Comparison of ENCODE assay signal across 20 cellular contexts in the genomic region with DNA sequence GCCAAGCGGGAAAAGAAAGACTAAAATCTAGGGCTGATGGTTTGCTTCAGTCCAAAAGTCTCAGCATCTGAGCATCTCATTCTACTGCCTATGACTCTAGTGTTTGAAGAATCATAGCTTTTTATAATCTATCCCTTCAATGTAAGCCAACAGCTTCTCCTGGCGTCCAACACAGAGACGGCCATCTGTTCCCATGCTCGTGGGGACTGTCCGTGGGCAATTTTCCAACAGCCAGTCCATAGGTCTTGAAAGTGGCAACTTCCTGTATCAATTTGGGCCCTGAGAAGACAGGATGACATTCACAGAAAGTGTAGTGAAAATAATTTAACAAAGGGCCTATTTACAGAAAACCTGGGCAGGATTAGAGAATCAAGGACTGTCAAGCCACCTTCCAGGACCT.
DNase-seq lines count a peak whose midpoint lies in the region; ATAC-seq and TF ChIP-seq lines count a peak whose summit lies in the region.
"Had no signal": no experiment of that assay in that cellular context is flagged by ENCODE, and none has a peak within 500 bp of the region (broad histone marks: within the 10 kb centered on the region; RNA-seq: fewer than 3 reads in every experiment).

No MANE protein-coding gene starts in this region.

- no peak for TF ChIP-seq EP300 in upper lobe of left lung (IDR thresholded peaks at IDR 0.05)

- intact Hi-C loops in Right ventricle myocardium superior (cut with DNase I): no loop called here

- no peak for ATAC-seq in upper lobe of left lung (ENCODE audit: low FRiP score in 2 of 2)
- no peak for ATAC-seq in Right ventricle myocardium superior (ENCODE audit: poor library complexity)
- ATAC-seq: Panc1, SK-N-SH treated with all-trans-retinoic acid at 6 μM for 48 hours had no signal

- no peak for TF ChIP-seq POLR2A in upper lobe of left lung (IDR thresholded peaks at IDR 0.05)

- 80 to 88% methylated on average over 5 of the region's 5 CpGs for WGBS in upper lobe of left lung, 2 donors

- H3K4me1 Mint-ChIP-seq in type B pancreatic cell (ENCODE audit: unreplicated experiment): no peaks in the 10 kb centered on the region
- H3K4me1 Mint-ChIP-seq: CD4-positive, alpha-beta memory T cell; IgD-negative memory B cell had no signal

- H3K4me3 ChIP-seq in WERI-Rb-1 (ENCODE audit: low read depth, low read length) (no peak overlapping the region; the same call in 1 of the 2 replicates), upper lobe of left lung (no peak overlapping the region)

- H3K36me3 ChIP-seq in WERI-Rb-1 (no peaks in the 10 kb centered on the region), upper lobe of left lung (no peaks in the 10 kb centered on the region)
- H3K36me3 ChIP-seq: BE2C had no signal

- peak overlapping the region; percentile 41 for H3K27ac Mint-ChIP-seq in type B pancreatic cell
- H3K27ac Mint-ChIP-seq: CD4-positive, alpha-beta memory T cell; H9; IgD-negative memory B cell had no signal

- H3K27me3 ChIP-seq in WERI-Rb-1 (ENCODE audit: insufficient read depth, low read depth, severe bottlenecking) (no peaks in the 10 kb centered on the region), upper lobe of left lung (no peaks in the 10 kb centered on the region)
- H3K27me3 ChIP-seq: BE2C had no signal

- H3K27me3 Mint-ChIP-seq in type B pancreatic cell: peaks cover 3% of the 10 kb centered on the region
- H3K27me3 Mint-ChIP-seq: CD4-positive, alpha-beta memory T cell; IgD-negative memory B cell had no signal

- H3K9me3 ChIP-seq in WERI-Rb-1 (ENCODE audit: severe bottlenecking) (no peaks in the 10 kb centered on the region), upper lobe of left lung (no peaks in the 10 kb centered on the region)
- H3K9me3 ChIP-seq: BE2C had no signal

- H3K4me1 ChIP-seq in upper lobe of left lung: no peaks in the 10 kb centered on the region
- H3K4me1 ChIP-seq: BE2C had no signal

- H3K9me3 Mint-ChIP-seq in type B pancreatic cell: no peaks in the 10 kb centered on the region
- H3K9me3 Mint-ChIP-seq: H9 had no signal

- H3K27ac ChIP-seq in WERI-Rb-1 (peak overlapping the region; percentile 87), upper lobe of left lung (no peak overlapping the region)

- no peak for TF ChIP-seq CTCF in WERI-Rb-1 (IDR thresholded peaks at IDR 0.05; ENCODE audit: low read depth, low read length)
- no peak for TF ChIP-seq CTCF in type B pancreatic cell (conservative IDR thresholded peaks at IDR 0.05)
- TF ChIP-seq CTCF in upper lobe of left lung (IDR thresholded peaks at IDR 0.05): no peak

- no peak overlapping the region for H3K4me3 Mint-ChIP-seq in type B pancreatic cell
- H3K4me3 Mint-ChIP-seq: CD4-positive, alpha-beta memory T cell; H9; IgD-negative memory B cell had no signal

- peak; percentile 32 for DNase-seq in NCI-H1694 (lab: John Stamatoyannopoulos, UW)
- no peak for DNase-seq in NCI-H1694 treated with DMSO at 0.1 percent for 48 hours (lab: John Stamatoyannopoulos, UW)
- peak; percentile 68 to 87 for DNase-seq in NCI-H524 (lab: John Stamatoyannopoulos, UW)
- peak; percentile 42 for DNase-seq in WERI-Rb-1
- no peak for DNase-seq in type B pancreatic cell (ENCODE audit: extremely low spot score, unreplicated experiment)
- no peak for DNase-seq in upper lobe of left lung
- no peak for DNase-seq in Right ventricle myocardium superior
- no peak for DNase-seq in NCI-H526 treated with DMSO at 0.1 percent for 48 hours (lab: John Stamatoyannopoulos, UW)
- DNase-seq: 8988T; BE2C; Calu3; CD4-positive, alpha-beta memory T cell; H9; NCI-H1417; NCI-H2081; NCI-H774; T-helper 1 cell had no signal

- no peaks in the 10 kb centered on the region for H3K36me3 Mint-ChIP-seq in type B pancreatic cell
- H3K36me3 Mint-ChIP-seq: CD4-positive, alpha-beta memory T cell; IgD-negative memory B cell had no signal

Comparison
In these comparisons a context has a peak if more than half of its experiments do, and no peak if none do; other contexts are left out.
1. DNase-seq: peak in NCI-H1694 (single experiment), NCI-H524 (2 of 2) and WERI-Rb-1 (single experiment); none in NCI-H1694 treated with DMSO at 0.1 percent for 48 hours (single experiment), type B pancreatic cell (single experiment), upper lobe of left lung (0 of 2), Right ventricle myocardium superior (single experiment) and NCI-H526 treated with DMSO at 0.1 percent for 48 hours (single experiment).